In genomic region chr21:46667735-46668380, GRCh38 we compare ENCODE assay signal across 1 cellular context.
TF ChIP-seq lines count a peak whose summit lies in the region.

No MANE protein-coding gene starts in this region.

TF ChIP-seq in HepG2, 621 proteins besides CTCF, POLR2A, EP300 and RAD21 (continued from another document and continues in another):
- TF ChIP-seq, protein P1, sequence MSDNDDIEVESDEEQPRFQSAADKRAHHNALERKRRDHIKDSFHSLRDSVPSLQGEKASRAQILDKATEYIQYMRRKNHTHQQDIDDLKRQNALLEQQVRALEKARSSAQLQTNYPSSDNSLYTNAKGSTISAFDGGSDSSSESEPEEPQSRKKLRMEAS (IDR thresholded peaks at IDR 0.05), result peak; percentile 46; the same call in 1 of the 2 replicates
- peak; percentile 51; the same call in 1 of the 2 replicates for TF ChIP-seq POGZ (CRISPR knock-in tag; IDR thresholded peaks at IDR 0.05)
- TF ChIP-seq ZNF431 (CRISPR knock-in tag; IDR thresholded peaks at IDR 0.05; ENCODE audit: borderline replicate concordance, low read depth), result no peak
- no peak for TF ChIP-seq PHB2 (IDR thresholded peaks at IDR 0.05; ENCODE audit: partially characterized antibody)
- TF ChIP-seq PHF20 (CRISPR knock-in tag; IDR thresholded peaks at IDR 0.05), result peak; percentile 33; the same call in 1 of the 2 replicates
- TF ChIP-seq, protein P2, sequence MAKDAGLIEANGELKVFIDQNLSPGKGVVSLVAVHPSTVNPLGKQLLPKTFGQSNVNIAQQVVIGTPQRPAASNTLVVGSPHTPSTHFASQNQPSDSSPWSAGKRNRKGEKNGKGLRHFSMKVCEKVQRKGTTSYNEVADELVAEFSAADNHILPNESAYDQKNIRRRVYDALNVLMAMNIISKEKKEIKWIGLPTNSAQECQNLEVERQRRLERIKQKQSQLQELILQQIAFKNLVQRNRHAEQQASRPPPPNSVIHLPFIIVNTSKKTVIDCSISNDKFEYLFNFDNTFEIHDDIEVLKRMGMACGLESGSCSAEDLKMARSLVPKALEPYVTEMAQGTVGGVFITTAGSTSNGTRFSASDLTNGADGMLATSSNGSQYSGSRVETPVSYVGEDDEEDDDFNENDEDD (CRISPR knock-in tag; IDR thresholded peaks at IDR 0.05; ENCODE audit: borderline replicate concordance), result peak; percentile 62; the same call in 1 of the 2 replicates
- TF ChIP-seq GABPB1 (CRISPR knock-in tag; IDR thresholded peaks at IDR 0.05), result peak; percentile 46; the same call in 1 of the 2 replicates
- TF ChIP-seq, protein P3, sequence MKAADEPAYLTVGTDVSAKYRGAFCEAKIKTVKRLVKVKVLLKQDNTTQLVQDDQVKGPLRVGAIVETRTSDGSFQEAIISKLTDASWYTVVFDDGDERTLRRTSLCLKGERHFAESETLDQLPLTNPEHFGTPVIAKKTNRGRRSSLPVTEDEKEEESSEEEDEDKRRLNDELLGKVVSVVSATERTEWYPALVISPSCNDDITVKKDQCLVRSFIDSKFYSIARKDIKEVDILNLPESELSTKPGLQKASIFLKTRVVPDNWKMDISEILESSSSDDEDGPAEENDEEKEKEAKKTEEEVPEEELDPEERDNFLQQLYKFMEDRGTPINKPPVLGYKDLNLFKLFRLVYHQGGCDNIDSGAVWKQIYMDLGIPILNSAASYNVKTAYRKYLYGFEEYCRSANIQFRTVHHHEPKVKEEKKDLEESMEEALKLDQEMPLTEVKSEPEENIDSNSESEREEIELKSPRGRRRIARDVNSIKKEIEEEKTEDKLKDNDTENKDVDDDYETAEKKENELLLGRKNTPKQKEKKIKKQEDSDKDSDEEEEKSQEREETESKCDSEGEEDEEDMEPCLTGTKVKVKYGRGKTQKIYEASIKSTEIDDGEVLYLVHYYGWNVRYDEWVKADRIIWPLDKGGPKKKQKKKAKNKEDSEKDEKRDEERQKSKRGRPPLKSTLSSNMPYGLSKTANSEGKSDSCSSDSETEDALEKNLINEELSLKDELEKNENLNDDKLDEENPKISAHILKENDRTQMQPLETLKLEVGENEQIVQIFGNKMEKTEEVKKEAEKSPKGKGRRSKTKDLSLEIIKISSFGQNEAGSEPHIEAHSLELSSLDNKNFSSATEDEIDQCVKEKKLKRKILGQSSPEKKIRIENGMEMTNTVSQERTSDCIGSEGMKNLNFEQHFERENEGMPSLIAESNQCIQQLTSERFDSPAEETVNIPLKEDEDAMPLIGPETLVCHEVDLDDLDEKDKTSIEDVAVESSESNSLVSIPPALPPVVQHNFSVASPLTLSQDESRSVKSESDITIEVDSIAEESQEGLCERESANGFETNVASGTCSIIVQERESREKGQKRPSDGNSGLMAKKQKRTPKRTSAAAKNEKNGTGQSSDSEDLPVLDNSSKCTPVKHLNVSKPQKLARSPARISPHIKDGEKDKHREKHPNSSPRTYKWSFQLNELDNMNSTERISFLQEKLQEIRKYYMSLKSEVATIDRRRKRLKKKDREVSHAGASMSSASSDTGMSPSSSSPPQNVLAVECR (CRISPR knock-in tag; IDR thresholded peaks at IDR 0.05; ENCODE audit: borderline replicate concordance), result peak; percentile 54; the same call in 1 of the 2 replicates
- peak; percentile 54; the same call in 1 of the 2 replicates for TF ChIP-seq TFDP2 (CRISPR knock-in tag; IDR thresholded peaks at IDR 0.05)
- 0 out of 2 replicates have a peak, but pooled peaks have one; percentile 36 for TF ChIP-seq HDAC1 (CRISPR knock-in tag; IDR thresholded peaks at IDR 0.05)
- 0 out of 2 replicates have a peak, but pooled peaks have one; percentile 55 for TF ChIP-seq ZNF572 (CRISPR knock-in tag; IDR thresholded peaks at IDR 0.05)
- TF ChIP-seq ZBTB40 (IDR thresholded peaks at IDR 0.05), result no peak
- TF ChIP-seq ZBTB40 (CRISPR knock-in tag; IDR thresholded peaks at IDR 0.05), result peak; percentile 14; the same call in 1 of the 2 replicates
- TF ChIP-seq ZNF235 (CRISPR knock-in tag; IDR thresholded peaks at IDR 0.05; ENCODE audit: borderline replicate concordance), result peak; percentile 54; the same call in 1 of the 2 replicates
- peak; percentile 33; the same call in 1 of the 2 replicates for TF ChIP-seq ZNF776 (CRISPR knock-in tag; IDR thresholded peaks at IDR 0.05)
- TF ChIP-seq ZNF687 (CRISPR knock-in tag; IDR thresholded peaks at IDR 0.05), result peak; percentile 87
- TF ChIP-seq AGO1 (IDR thresholded peaks at IDR 0.05; ENCODE audit: low read depth, low read length, poor library complexity, severe bottlenecking), result no peak
- 0 out of 2 replicates have a peak, but pooled peaks have one; percentile 47 for TF ChIP-seq ARID2 (CRISPR knock-in tag; IDR thresholded peaks at IDR 0.05; ENCODE audit: borderline replicate concordance)
- TF ChIP-seq, protein P4, sequence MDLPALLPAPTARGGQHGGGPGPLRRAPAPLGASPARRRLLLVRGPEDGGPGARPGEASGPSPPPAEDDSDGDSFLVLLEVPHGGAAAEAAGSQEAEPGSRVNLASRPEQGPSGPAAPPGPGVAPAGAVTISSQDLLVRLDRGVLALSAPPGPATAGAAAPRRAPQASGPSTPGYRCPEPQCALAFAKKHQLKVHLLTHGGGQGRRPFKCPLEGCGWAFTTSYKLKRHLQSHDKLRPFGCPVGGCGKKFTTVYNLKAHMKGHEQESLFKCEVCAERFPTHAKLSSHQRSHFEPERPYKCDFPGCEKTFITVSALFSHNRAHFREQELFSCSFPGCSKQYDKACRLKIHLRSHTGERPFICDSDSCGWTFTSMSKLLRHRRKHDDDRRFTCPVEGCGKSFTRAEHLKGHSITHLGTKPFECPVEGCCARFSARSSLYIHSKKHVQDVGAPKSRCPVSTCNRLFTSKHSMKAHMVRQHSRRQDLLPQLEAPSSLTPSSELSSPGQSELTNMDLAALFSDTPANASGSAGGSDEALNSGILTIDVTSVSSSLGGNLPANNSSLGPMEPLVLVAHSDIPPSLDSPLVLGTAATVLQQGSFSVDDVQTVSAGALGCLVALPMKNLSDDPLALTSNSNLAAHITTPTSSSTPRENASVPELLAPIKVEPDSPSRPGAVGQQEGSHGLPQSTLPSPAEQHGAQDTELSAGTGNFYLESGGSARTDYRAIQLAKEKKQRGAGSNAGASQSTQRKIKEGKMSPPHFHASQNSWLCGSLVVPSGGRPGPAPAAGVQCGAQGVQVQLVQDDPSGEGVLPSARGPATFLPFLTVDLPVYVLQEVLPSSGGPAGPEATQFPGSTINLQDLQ (CRISPR knock-in tag; IDR thresholded peaks at IDR 0.05), result no peak
- TF ChIP-seq ZNF639 (CRISPR knock-in tag; conservative IDR thresholded peaks at IDR 0.05), result no peak; the same call in 1 of the 2 replicates
- peak; percentile 80 for TF ChIP-seq CSRNP1 (CRISPR knock-in tag; IDR thresholded peaks at IDR 0.05)
- no peak for TF ChIP-seq ZNF549 (CRISPR knock-in tag; IDR thresholded peaks at IDR 0.05)
- TF ChIP-seq MYC (CRISPR knock-in tag; IDR thresholded peaks at IDR 0.05; ENCODE audit: borderline replicate concordance), result peak; percentile 34; the same call in 1 of the 2 replicates
